15 cellular contexts compared by ENCODE assay signal in genomic region chr9:88732128-88732527, GRCh38.
DNase-seq lines count a peak whose midpoint lies in the region; ATAC-seq and TF ChIP-seq lines count a peak whose summit lies in the region.
"Had no signal": no experiment of that assay in that cellular context is flagged by ENCODE, and none has a peak within 500 bp of the region (broad histone marks: within the 10 kb centered on the region; RNA-seq: fewer than 3 reads in every experiment).

No MANE protein-coding gene starts in this region.

- peak overlapping the region; percentile 13 for H3K27ac Mint-ChIP-seq in osteocyte (ENCODE audit: unreplicated experiment)
- H3K27ac Mint-ChIP-seq in progenitor cell of endocrine pancreas, result no peak overlapping the region
- H3K27ac Mint-ChIP-seq: immature natural killer cell; T-helper 1 cell treated with Interleukin-12 subunit alpha and Interleukin-12 subunit beta and Interleukin-4 antibody, amounts not matched to agents 30 μg/mL and 1 μg/mL, for 36 hours had no signal

- H3K27me3 Mint-ChIP-seq in osteocyte (ENCODE audit: unreplicated experiment), result peaks cover 26% of the 10 kb centered on the region
- peaks cover 11% of the 10 kb centered on the region for H3K27me3 Mint-ChIP-seq in progenitor cell of endocrine pancreas

- peaks cover 0 to 4% of the 10 kb centered on the region in 2 donors for H3K9me3 ChIP-seq in ascending aorta
- H3K9me3 ChIP-seq: HAP-1, sigmoid colon, suprapubic skin had no signal

- H3K4me1 ChIP-seq in ACC112 (ENCODE audit: control insufficient read depth, insufficient read depth, low read length, unreplicated experiment), result peaks cover 37% of the 10 kb centered on the region
- peaks cover 0 to 6% of the 10 kb centered on the region in 2 donors for H3K4me1 ChIP-seq in ascending aorta
- H3K4me1 ChIP-seq: HAP-1, sigmoid colon had no signal

- ATAC-seq in GM18868 (IDR thresholded peaks at IDR 0.05; ENCODE audit: unreplicated experiment), result no peak
- ATAC-seq: PC-3 had no signal

- H3K27me3 ChIP-seq in ACC112 (ENCODE audit: insufficient read depth, low read length) (no peaks in the 10 kb centered on the region), ascending aorta (no peaks in the 10 kb centered on the region)
- H3K27me3 ChIP-seq: sigmoid colon, suprapubic skin had no signal

- CTCF ChIA-PET in GM10248 (lab: Yijun Ruan, JAX), result interaction anchor here (1.8 kb wide), 1 partner anchor 12 kb away, joined by 4 read pairs; no protein-coding TSS in a partner anchor

- H3K79me2 ChIP-seq in ACC112 (ENCODE audit: control insufficient read depth, insufficient read depth, low read length, unreplicated experiment), result no peaks in the 10 kb centered on the region

- H3K36me3 ChIP-seq in ACC112 (ENCODE audit: insufficient read depth, low read length) (no peaks in the 10 kb centered on the region), ascending aorta (no peaks in the 10 kb centered on the region)
- H3K36me3 ChIP-seq: HAP-1, sigmoid colon, suprapubic skin had no signal

- intact Hi-C loops in ascending aorta (cut with DNase I), result loop anchor here (5.0 kb wide), 3 partner anchors 45 to 265 kb away; no protein-coding TSS in a partner anchor

- H3K4me1 Mint-ChIP-seq in osteocyte (ENCODE audit: unreplicated experiment) (peaks cover 19% of the 10 kb centered on the region), progenitor cell of endocrine pancreas (ENCODE audit: low read depth) (no peaks in the 10 kb centered on the region)
- H3K4me1 Mint-ChIP-seq: immature natural killer cell had no signal

- DNase-seq in ascending aorta (ENCODE audit: low spot score in 2 of 2) (peak in 1 of 2 donors; percentile 71), fibroblast of villous mesenchyme (ENCODE audit: low read depth) (peak; percentile 74), osteocyte (ENCODE audit: extremely low spot score, unreplicated experiment) (no peak), GM10248 (ENCODE audit: extremely low spot score) (no peak), progenitor cell of endocrine pancreas (ENCODE audit: low spot score, unreplicated experiment) (no peak)
- DNase-seq in activated CD4-positive, alpha-beta T cell treated with anti-CD3 and anti-CD28 coated beads, Interleukin-2, amount 50 U/mL, for 1 hour, result no peak
- DNase-seq: activated CD4-positive, alpha-beta T cell treated with anti-CD3 and anti-CD28 coated beads for 4 hours; immature natural killer cell; PC-3; sigmoid colon had no signal

- H3K27ac ChIP-seq in ACC112 (ENCODE audit: low read depth, low read length) (peak overlapping the region; percentile 94), ascending aorta (peak overlapping the region; percentile 27 to 37)
- H3K27ac ChIP-seq: sigmoid colon, suprapubic skin had no signal

- H3K4me3 ChIP-seq in ACC112 (ENCODE audit: low read depth, low read length), result peak overlapping the region; percentile 32; the same call in 1 of the 2 replicates
- no peak overlapping the region for H3K4me3 ChIP-seq in ascending aorta
- no peak overlapping the region for H3K4me3 ChIP-seq in fibroblast of villous mesenchyme (ENCODE audit: low read depth, low read length)
- H3K4me3 ChIP-seq: HAP-1, sigmoid colon, suprapubic skin had no signal

- POLR2A ChIA-PET in GM10248 (lab: Yijun Ruan, JAX), result no interaction called here

- no peaks in the 10 kb centered on the region for H3K36me3 Mint-ChIP-seq in osteocyte (ENCODE audit: unreplicated experiment)
- no peaks in the 10 kb centered on the region for H3K36me3 Mint-ChIP-seq in progenitor cell of endocrine pancreas (ENCODE audit: insufficient read depth)
- H3K36me3 Mint-ChIP-seq: immature natural killer cell had no signal

- no peak overlapping the region for H2AFZ ChIP-seq in ACC112 (ENCODE audit: low read length, unreplicated experiment)

- H3K4me3 Mint-ChIP-seq in osteocyte (ENCODE audit: unreplicated experiment), result no peak overlapping the region
- no peak overlapping the region for H3K4me3 Mint-ChIP-seq in progenitor cell of endocrine pancreas (ENCODE audit: low read depth)
- H3K4me3 Mint-ChIP-seq: immature natural killer cell; T-helper 1 cell treated with Interleukin-12 subunit alpha and Interleukin-12 subunit beta and Interleukin-4 antibody, amounts not matched to agents 30 μg/mL and 1 μg/mL, for 36 hours had no signal

- no peak for TF ChIP-seq CTCF in ascending aorta (IDR thresholded peaks at IDR 0.05)
- no peak for TF ChIP-seq CTCF in fibroblast of villous mesenchyme (IDR thresholded peaks at IDR 0.05; ENCODE audit: insufficient read depth, low read depth, low read length)
- no peak for TF ChIP-seq CTCF in osteocyte (IDR thresholded peaks at IDR 0.05)
- no peak for TF ChIP-seq CTCF in GM10248 (IDR thresholded peaks at IDR 0.05; ENCODE audit: control extremely low read depth, extremely low read depth, low read depth, missing control alignments)
- no peak for TF ChIP-seq CTCF in progenitor cell of endocrine pancreas (IDR thresholded peaks at IDR 0.05; ENCODE audit: unreplicated experiment)

- H3K9me3 Mint-ChIP-seq in osteocyte (ENCODE audit: unreplicated experiment) (no peaks in the 10 kb centered on the region), progenitor cell of endocrine pancreas (ENCODE audit: low read depth) (peaks cover 9% of the 10 kb centered on the region)
- H3K9me3 Mint-ChIP-seq: T-helper 1 cell treated with Interleukin-12 subunit alpha and Interleukin-12 subunit beta and Interleukin-4 antibody, amounts not matched to agents 30 μg/mL and 1 μg/mL, for 36 hours had no signal
